8 cellular contexts compared by ENCODE assay signal in genomic region chr17:75978938-75979704, GRCh38. TPM values are rescaled to one million over a fixed set of nuclear protein-coding genes. Genes with fewer than 3 reads are reported as not detected.
DNase-seq lines count a peak whose midpoint lies in the region; ATAC-seq lines count a peak whose summit lies in the region.

Gene ACOX1 (minus strand): TSS chr17:75979166. CDS start chr17:75979073, 93 bp downstream.
Gene TEN1 (plus strand): TSS chr17:75979240. CDS start chr17:75986193, 6,953 bp downstream.

- peak; percentile 82 for ATAC-seq in GM19467 (IDR thresholded peaks at IDR 0.05; ENCODE audit: unreplicated experiment)

- DNase-seq in CMK (ENCODE audit: low read depth) (peak; percentile 93), HS-5 (ENCODE audit: low read depth) (peak; percentile 87), lung microvascular endothelial cell (ENCODE audit: low read depth in 2 of 2) (peak; percentile 91 to 98)
- DNase-seq in NK-92 treated with Interleukin-12 subunit alpha and Interleukin-12 subunit beta, amount 100 ng/mL, for 24 hours (lab: John Stamatoyannopoulos, UW): peak; percentile 96
- peak; percentile 98 for DNase-seq in activated CD8-positive, alpha-beta memory T cell treated with anti-CD3 and anti-CD28 coated beads for 24 hours
- peak; percentile 91 for DNase-seq in effector CD8-positive, alpha-beta T cell (lab: John Stamatoyannopoulos, UW)
- DNase-seq in stimulated activated CD4-positive, alpha-beta T cell treated with anti-CD3 and anti-CD28 coated beads, TNF-alpha, amount 100 ng/mL, for 48 hours (ENCODE audit: low read depth in 3 of 3): peak; percentile 92 to 97 (median 94)

RNA-seq across cellular contexts. Expression of gene ACOX1, which starts in this region (rescaled TPM):
- total RNA-seq in lung microvascular endothelial cell: 35.7 and 50.2 TPM in 2 replicates

RNA-seq across cellular contexts. Expression of gene TEN1, which starts in this region (rescaled TPM):
- 16.1 and 20.0 TPM in 2 replicates for total RNA-seq in lung microvascular endothelial cell

Comparison
In these comparisons a context has a peak if more than half of its experiments do, and no peak if none do; other contexts are left out.
1. Peak in every context shown above with its lines: DNase-seq and ATAC-seq.